ENCODE assay signal across 24 cellular contexts in genomic region chr1:59477867-59478266, GRCh38.
DNase-seq lines count a peak whose midpoint lies in the region; ATAC-seq and TF ChIP-seq lines count a peak whose summit lies in the region.
"Had no signal": no experiment of that assay in that cellular context is flagged by ENCODE, and none has a peak within 500 bp of the region (broad histone marks: within the 10 kb centered on the region; RNA-seq: fewer than 3 reads in every experiment).

No MANE protein-coding gene starts in this region.

- no peak overlapping the region for H3K9ac ChIP-seq in HCT116 (ENCODE audit: low read length)
- no peak overlapping the region for H3K9ac ChIP-seq in mesendoderm (ENCODE audit: low read length)

- peaks cover 2% of the 10 kb centered on the region for H3K9me3 Mint-ChIP-seq in activated CD4-positive, alpha-beta memory T cell treated with anti-CD3 and anti-CD28 coated beads, Interleukin-2, amount 10 ng/mL, durations not matched to agents 7 days and 5 days
- H3K9me3 Mint-ChIP-seq in activated CD4-positive, alpha-beta memory T cell treated with anti-CD3 and anti-CD28 coated beads for 36 hours: no peaks in the 10 kb centered on the region
- no peaks in the 10 kb centered on the region for H3K9me3 Mint-ChIP-seq in activated T-helper 2 cell treated with anti-CD3 and anti-CD28 coated beads, Interferon-gamma antibody, Interleukin-2, Interleukin-4, amounts not matched to agents 10 μg/mL and 5 μg/mL and 100 μg/mL, durations not matched to agents 14 hours and 24 hours and 36 hours
- H3K9me3 Mint-ChIP-seq: CD4-positive, alpha-beta memory T cell had no signal

- peak overlapping the region; percentile 28 for H3K27ac Mint-ChIP-seq in activated CD4-positive, alpha-beta memory T cell treated with anti-CD3 and anti-CD28 coated beads, Interleukin-2, amount 10 ng/mL, durations not matched to agents 7 days and 5 days
- H3K27ac Mint-ChIP-seq in activated CD4-positive, alpha-beta memory T cell treated with anti-CD3 and anti-CD28 coated beads for 36 hours: no peak overlapping the region
- peak overlapping the region; percentile 91 for H3K27ac Mint-ChIP-seq in activated T-helper 2 cell treated with anti-CD3 and anti-CD28 coated beads, Interferon-gamma antibody, Interleukin-2, Interleukin-4, amounts not matched to agents 10 μg/mL and 5 μg/mL and 100 μg/mL, durations not matched to agents 14 hours and 24 hours and 36 hours
- H3K27ac Mint-ChIP-seq: B cell; CD4-positive, alpha-beta memory T cell had no signal

- H3K79me2 ChIP-seq in HCT116 (ENCODE audit: insufficient read depth, low read length): no peaks in the 10 kb centered on the region
- no peaks in the 10 kb centered on the region for H3K79me2 ChIP-seq in mesendoderm (ENCODE audit: control insufficient read depth, insufficient read depth, low read length)

- CTCF ChIA-PET in activated CD4-positive, alpha-beta memory T cell treated with anti-CD3 and anti-CD28 coated beads, Interleukin-2, amount 10 ng/mL, durations not matched to agents 7 days and 5 days (lab: Charles Lee): no interaction called here
- CTCF ChIA-PET in activated CD4-positive, alpha-beta memory T cell treated with anti-CD3 and anti-CD28 coated beads for 36 hours (lab: Charles Lee): interaction anchor here (1.8 kb wide), 1 partner anchor 221 kb away, joined by 5 read pairs; no protein-coding TSS in a partner anchor
- CTCF ChIA-PET in HCT116 (lab: Charles Lee): no interaction called here

- no peaks in the 10 kb centered on the region for H4K20me1 ChIP-seq in HCT116 (ENCODE audit: insufficient read depth)

- no peak overlapping the region for H2BK120ac ChIP-seq in mesendoderm (ENCODE audit: low read depth, low read length)

- no TSS peak for BruUV-seq in HCT116 (replicated peaks; lab: Mats Ljungman, UMichigan)

- no peak for TF ChIP-seq RAD21 in HCT116 (IDR thresholded peaks at IDR 0.05; ENCODE audit: low read depth)

- no peaks in the 10 kb centered on the region for H3K27me3 Mint-ChIP-seq in activated CD4-positive, alpha-beta memory T cell treated with anti-CD3 and anti-CD28 coated beads, Interleukin-2, amount 10 ng/mL, durations not matched to agents 7 days and 5 days
- no peaks in the 10 kb centered on the region for H3K27me3 Mint-ChIP-seq in activated CD4-positive, alpha-beta memory T cell treated with anti-CD3 and anti-CD28 coated beads for 36 hours
- H3K27me3 Mint-ChIP-seq in activated T-helper 2 cell treated with anti-CD3 and anti-CD28 coated beads, Interferon-gamma antibody, Interleukin-2, Interleukin-4, amounts not matched to agents 10 μg/mL and 5 μg/mL and 100 μg/mL, durations not matched to agents 14 hours and 24 hours and 36 hours (ENCODE audit: low read depth): no peaks in the 10 kb centered on the region
- H3K27me3 Mint-ChIP-seq: B cell; CD4-positive, alpha-beta memory T cell; stimulated activated naive CD8-positive, alpha-beta T cell treated with anti-CD3 and anti-CD28 coated beads, Interleukin-15, amount 100 ng/mL, for 72 hours had no signal

- H3K4me3 ChIP-seq in HCT116 (replicated peaks in 1 of 2; ENCODE audit: low read depth in 1 of 2, low read length in 2 of 2) (no peak overlapping the region), mesendoderm (ENCODE audit: low read length) (no peak overlapping the region), left ventricle myocardium inferior (no peak overlapping the region)
- H3K4me3 ChIP-seq: body of pancreas, gastrocnemius medialis, ovary, Peyer's patch, smooth muscle cell, thoracic aorta had no signal

- DNase-seq in activated CD4-positive, alpha-beta memory T cell treated with anti-CD3 and anti-CD28 coated beads, Interleukin-2, amount 10 ng/mL, durations not matched to agents 7 days and 5 days: no peak
- DNase-seq in activated CD4-positive, alpha-beta memory T cell treated with anti-CD3 and anti-CD28 coated beads for 36 hours: no peak
- DNase-seq in HCT116 (ENCODE audit: low read depth, low spot score) (no peak), mesendoderm (peak; percentile 13), GDM1 (lab: John Stamatoyannopoulos, UW) (no peak), left ventricle myocardium inferior (no peak)
- DNase-seq in activated T-helper 2 cell treated with anti-CD3 and anti-CD28 coated beads, Interferon-gamma antibody, Interleukin-2, Interleukin-4, amounts not matched to agents 10 μg/mL and 5 μg/mL and 100 μg/mL, durations not matched to agents 14 hours and 24 hours and 36 hours (ENCODE audit: low spot score): no peak
- DNase-seq: body of pancreas; CD4-positive, alpha-beta memory T cell; cerebellar nuclear complex; gastrocnemius medialis; H7; NCI-H1092; NCI-H1694; NCI-H446 treated with DMSO at 0.1 percent for 48 hours; NCI-H774; ovary; SHP77 had no signal

- H3K23ac ChIP-seq in mesendoderm (ENCODE audit: low read length): no peak overlapping the region

- no peak overlapping the region for H2AFZ ChIP-seq in HCT116 (ENCODE audit: low read depth, low read length, poor library complexity, severe bottlenecking)

- POLR2A ChIA-PET in activated CD4-positive, alpha-beta memory T cell treated with anti-CD3 and anti-CD28 coated beads, Interleukin-2, amount 10 ng/mL, durations not matched to agents 7 days and 5 days (lab: Charles Lee): interaction anchor here (1.0 to 2.3 kb wide), 2 partner anchors 9 to 93 kb away, joined by 3 to 6 read pairs; no protein-coding TSS in a partner anchor
- POLR2A ChIA-PET in activated CD4-positive, alpha-beta memory T cell treated with anti-CD3 and anti-CD28 coated beads for 36 hours (lab: Charles Lee): no interaction called here
- POLR2A ChIA-PET in HCT116 (lab: Charles Lee): no interaction called here

- no peak overlapping the region for H4K8ac ChIP-seq in mesendoderm (ENCODE audit: low read depth, low read length)

- no peaks in the 10 kb centered on the region for H3K9me2 ChIP-seq in HCT116 (ENCODE audit: insufficient read depth)

- RAD21 ChIA-PET in HCT116 (lab: Charles Lee; ENCODE audit: low non-redundant PET in 1 of 2, low total read pairs in 2 of 2, uncharacterized antibody in 2 of 2, unreplicated experiment in 2 of 2): no interaction called here

- intact Hi-C loops in activated CD4-positive, alpha-beta memory T cell treated with anti-CD3 and anti-CD28 coated beads for 36 hours (cut with micrococcal nuclease): loop anchor here (1.0 to 5.0 kb wide), 3 partner anchors 46 to 696 kb away; partner anchors contain the start of gene JUN
- intact Hi-C loops in HCT116 (cut with micrococcal nuclease): no loop called here
- intact Hi-C loops in activated T-helper 2 cell treated with anti-CD3 and anti-CD28 coated beads, Interferon-gamma antibody, Interleukin-2, Interleukin-4, amounts not matched to agents 10 μg/mL and 5 μg/mL and 100 μg/mL, durations not matched to agents 14 hours and 24 hours and 36 hours (cut with micrococcal nuclease): loop anchor here (1.0 to 10.0 kb wide), 8 partner anchors 46 to 723 kb away; partner anchors contain the start of gene JUN
- intact Hi-C loops in left ventricle myocardium inferior (cut with micrococcal nuclease): no loop called here

- H3K56ac ChIP-seq in mesendoderm (ENCODE audit: low read length): no peak overlapping the region

- H3K27me3 ChIP-seq in HCT116 (ENCODE audit: insufficient read depth, low read length) (no peaks in the 10 kb centered on the region), mesendoderm (ENCODE audit: insufficient read depth, low read length, poor library complexity) (no peaks in the 10 kb centered on the region), left ventricle myocardium inferior (ENCODE audit: low read depth) (no peaks in the 10 kb centered on the region)
- H3K27me3 ChIP-seq: body of pancreas, gastrocnemius medialis, ovary, Peyer's patch had no signal

- no peak overlapping the region for H2BK15ac ChIP-seq in mesendoderm (replicated peaks; ENCODE audit: low read depth)

- no peak for TF ChIP-seq POLR2A in HCT116 (IDR thresholded peaks at IDR 0.05; ENCODE audit: borderline replicate concordance, extremely low read depth, insufficient read depth, insufficient read length)

- TF ChIP-seq CTCF in HCT116 (IDR thresholded peaks at IDR 0.05 in 2 of 3, conservative IDR thresholded peaks at IDR 0.05 in 1 of 3; ENCODE audit: borderline replicate concordance in 1 of 3, insufficient read depth in 1 of 3, low read depth in 2 of 3, low read length in 2 of 3) (no peak), left ventricle myocardium inferior (IDR thresholded peaks at IDR 0.05; ENCODE audit: borderline replicate concordance) (no peak)

- H3K36me3 ChIP-seq in HCT116 (ENCODE audit: control insufficient read depth in 1 of 2, insufficient read depth in 2 of 2, low read length in 2 of 2): no peaks in the 10 kb centered on the region
- H3K36me3 ChIP-seq in mesendoderm (ENCODE audit: control insufficient read depth, insufficient read depth, low read length): no peaks in the 10 kb centered on the region
- no peaks in the 10 kb centered on the region for H3K36me3 ChIP-seq in left ventricle myocardium inferior
- H3K36me3 ChIP-seq: gastrocnemius medialis, ovary, Peyer's patch, thoracic aorta had no signal

- H2BK5ac ChIP-seq in mesendoderm (ENCODE audit: low read length): no peak overlapping the region

- WGBS in mesendoderm (ENCODE audit: extremely low coverage, insufficient coverage, low lambda C conversion rate): no CpG with 5 or more reads among the region's 4 CpGs

- H3K4me3 Mint-ChIP-seq in activated CD4-positive, alpha-beta memory T cell treated with anti-CD3 and anti-CD28 coated beads, Interleukin-2, amount 10 ng/mL, durations not matched to agents 7 days and 5 days: no peak overlapping the region
- H3K4me3 Mint-ChIP-seq in activated CD4-positive, alpha-beta memory T cell treated with anti-CD3 and anti-CD28 coated beads for 36 hours: no peak overlapping the region
- no peak overlapping the region for H3K4me3 Mint-ChIP-seq in activated T-helper 2 cell treated with anti-CD3 and anti-CD28 coated beads, Interferon-gamma antibody, Interleukin-2, Interleukin-4, amounts not matched to agents 10 μg/mL and 5 μg/mL and 100 μg/mL, durations not matched to agents 14 hours and 24 hours and 36 hours (ENCODE audit: low read depth)
- H3K4me3 Mint-ChIP-seq: B cell; CD4-positive, alpha-beta memory T cell had no signal

- H3K4me1 ChIP-seq in HCT116 (ENCODE audit: control insufficient read depth in 1 of 2, insufficient read depth in 2 of 2, low read length in 2 of 2) (peaks cover 13 to 17% of the 10 kb centered on the region in 2 experiments), mesendoderm (ENCODE audit: control insufficient read depth, low read depth, low read length) (no peaks in the 10 kb centered on the region), left ventricle myocardium inferior (peaks cover 19% of the 10 kb centered on the region)
- H3K4me1 ChIP-seq: Peyer's patch had no signal

- H4K5ac ChIP-seq in mesendoderm (ENCODE audit: low read length): no peak overlapping the region

- H3K4me2 ChIP-seq in HCT116 (ENCODE audit: low read length): peak overlapping the region; percentile 49
- H3K4me2 ChIP-seq in mesendoderm (ENCODE audit: low read length): no peak overlapping the region
- H3K4me2 ChIP-seq: smooth muscle cell had no signal

- H3K4me1 Mint-ChIP-seq in activated CD4-positive, alpha-beta memory T cell treated with anti-CD3 and anti-CD28 coated beads, Interleukin-2, amount 10 ng/mL, durations not matched to agents 7 days and 5 days: peaks cover 19% of the 10 kb centered on the region
- peaks cover 15% of the 10 kb centered on the region for H3K4me1 Mint-ChIP-seq in activated CD4-positive, alpha-beta memory T cell treated with anti-CD3 and anti-CD28 coated beads for 36 hours (ENCODE audit: low read depth)
- H3K4me1 Mint-ChIP-seq in activated T-helper 2 cell treated with anti-CD3 and anti-CD28 coated beads, Interferon-gamma antibody, Interleukin-2, Interleukin-4, amounts not matched to agents 10 μg/mL and 5 μg/mL and 100 μg/mL, durations not matched to agents 14 hours and 24 hours and 36 hours (ENCODE audit: low read depth): peaks cover 21% of the 10 kb centered on the region
- H3K4me1 Mint-ChIP-seq: CD4-positive, alpha-beta memory T cell had no signal

- H3K36me3 Mint-ChIP-seq in activated CD4-positive, alpha-beta memory T cell treated with anti-CD3 and anti-CD28 coated beads, Interleukin-2, amount 10 ng/mL, durations not matched to agents 7 days and 5 days (ENCODE audit: low read depth): peaks cover 4% of the 10 kb centered on the region
- no peaks in the 10 kb centered on the region for H3K36me3 Mint-ChIP-seq in activated CD4-positive, alpha-beta memory T cell treated with anti-CD3 and anti-CD28 coated beads for 36 hours
- H3K36me3 Mint-ChIP-seq in activated T-helper 2 cell treated with anti-CD3 and anti-CD28 coated beads, Interferon-gamma antibody, Interleukin-2, Interleukin-4, amounts not matched to agents 10 μg/mL and 5 μg/mL and 100 μg/mL, durations not matched to agents 14 hours and 24 hours and 36 hours (ENCODE audit: low read depth): peaks cover 11% of the 10 kb centered on the region
- H3K36me3 Mint-ChIP-seq: CD4-positive, alpha-beta memory T cell had no signal

- H3K27ac ChIP-seq in HCT116 (ENCODE audit: low read depth, low read length): no peak overlapping the region
- no peak overlapping the region for H3K27ac ChIP-seq in mesendoderm (ENCODE audit: low read depth, low read length)
- no peak overlapping the region for H3K27ac ChIP-seq in left ventricle myocardium inferior (replicated peaks)
- H3K27ac ChIP-seq: body of pancreas, ovary, Peyer's patch, thoracic aorta had no signal

- H3K18ac ChIP-seq in mesendoderm (ENCODE audit: low read length): no peak overlapping the region

- no peak overlapping the region for H2AK5ac ChIP-seq in mesendoderm (ENCODE audit: low read length)

- H3K9me3 ChIP-seq in HCT116 (ENCODE audit: control insufficient read depth in 1 of 2, insufficient read depth in 1 of 2, low read depth in 1 of 2, low read length in 2 of 2) (no peaks in the 10 kb centered on the region), left ventricle myocardium inferior (replicated peaks) (no peaks in the 10 kb centered on the region)
- H3K9me3 ChIP-seq: body of pancreas, gastrocnemius medialis, ovary, Peyer's patch, thoracic aorta had no signal

- H3K79me1 ChIP-seq in mesendoderm (ENCODE audit: low read length): no peaks in the 10 kb centered on the region

- ATAC-seq in HCT116: no peak
- ATAC-seq: body of pancreas, esophagus mucosa, gastrocnemius medialis had no signal

- H3K4ac ChIP-seq in mesendoderm (ENCODE audit: low read depth, low read length): no peak overlapping the region

Comparison
In these comparisons a context has a peak if more than half of its experiments do, and no peak if none do; other contexts are left out.
1. intact Hi-C loops: an anchor here in activated CD4-positive, alpha-beta memory T cell treated with anti-CD3 and anti-CD28 coated beads for 36 hours (1.0 to 5.0 kb wide) and activated T-helper 2 cell treated with anti-CD3 and anti-CD28 coated beads, Interferon-gamma antibody, Interleukin-2, Interleukin-4, amounts not matched to agents 10 μg/mL and 5 μg/mL and 100 μg/mL, durations not matched to agents 14 hours and 24 hours and 36 hours (1.0 to 10.0 kb wide); none called in HCT116 and left ventricle myocardium inferior.